1 cellular context compared by ENCODE assay signal in the genomic region with DNA sequence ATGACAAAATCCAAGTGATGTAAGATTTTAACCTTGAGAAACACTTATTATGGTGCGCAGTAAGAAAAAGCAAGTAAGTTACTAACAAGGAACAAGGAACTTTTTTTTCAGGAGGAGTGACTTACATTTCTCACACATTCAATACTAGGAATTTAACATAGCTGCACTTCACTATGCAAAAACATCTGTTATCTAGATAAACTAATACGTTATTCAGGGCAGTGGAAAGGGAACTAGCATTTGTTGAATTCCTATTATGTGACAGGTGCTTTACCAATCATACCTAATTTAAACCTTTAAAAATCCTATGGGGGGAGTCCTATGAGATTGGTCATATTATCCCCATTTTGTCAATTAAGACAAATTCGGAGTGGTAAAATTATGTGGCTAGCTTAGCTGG.
TF ChIP-seq lines count a peak whose summit lies in the region.

No MANE protein-coding gene starts in this region.

TF ChIP-seq in HepG2, 621 proteins besides CTCF, POLR2A, EP300 and RAD21 (continued from another document):
- TF ChIP-seq, protein P1, sequence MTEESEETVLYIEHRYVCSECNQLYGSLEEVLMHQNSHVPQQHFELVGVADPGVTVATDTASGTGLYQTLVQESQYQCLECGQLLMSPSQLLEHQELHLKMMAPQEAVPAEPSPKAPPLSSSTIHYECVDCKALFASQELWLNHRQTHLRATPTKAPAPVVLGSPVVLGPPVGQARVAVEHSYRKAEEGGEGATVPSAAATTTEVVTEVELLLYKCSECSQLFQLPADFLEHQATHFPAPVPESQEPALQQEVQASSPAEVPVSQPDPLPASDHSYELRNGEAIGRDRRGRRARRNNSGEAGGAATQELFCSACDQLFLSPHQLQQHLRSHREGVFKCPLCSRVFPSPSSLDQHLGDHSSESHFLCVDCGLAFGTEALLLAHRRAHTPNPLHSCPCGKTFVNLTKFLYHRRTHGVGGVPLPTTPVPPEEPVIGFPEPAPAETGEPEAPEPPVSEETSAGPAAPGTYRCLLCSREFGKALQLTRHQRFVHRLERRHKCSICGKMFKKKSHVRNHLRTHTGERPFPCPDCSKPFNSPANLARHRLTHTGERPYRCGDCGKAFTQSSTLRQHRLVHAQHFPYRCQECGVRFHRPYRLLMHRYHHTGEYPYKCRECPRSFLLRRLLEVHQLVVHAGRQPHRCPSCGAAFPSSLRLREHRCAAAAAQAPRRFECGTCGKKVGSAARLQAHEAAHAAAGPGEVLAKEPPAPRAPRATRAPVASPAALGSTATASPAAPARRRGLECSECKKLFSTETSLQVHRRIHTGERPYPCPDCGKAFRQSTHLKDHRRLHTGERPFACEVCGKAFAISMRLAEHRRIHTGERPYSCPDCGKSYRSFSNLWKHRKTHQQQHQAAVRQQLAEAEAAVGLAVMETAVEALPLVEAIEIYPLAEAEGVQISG (CRISPR knock-in tag; IDR thresholded peaks at IDR 0.05): no peak
- TF ChIP-seq ZNF333 (CRISPR knock-in tag; IDR thresholded peaks at IDR 0.05; ENCODE audit: borderline replicate concordance): no peak
- no peak for TF ChIP-seq TEAD3 (CRISPR knock-in tag; optimal IDR thresholded peaks at IDR 0.05; ENCODE audit: borderline replicate concordance)
- no peak for TF ChIP-seq NCOA5 (CRISPR knock-in tag; IDR thresholded peaks at IDR 0.05)
- TF ChIP-seq HOXD1 (CRISPR knock-in tag; IDR thresholded peaks at IDR 0.05): no peak
- TF ChIP-seq HHEX (CRISPR knock-in tag; IDR thresholded peaks at IDR 0.05): no peak
- TF ChIP-seq, protein P2, sequence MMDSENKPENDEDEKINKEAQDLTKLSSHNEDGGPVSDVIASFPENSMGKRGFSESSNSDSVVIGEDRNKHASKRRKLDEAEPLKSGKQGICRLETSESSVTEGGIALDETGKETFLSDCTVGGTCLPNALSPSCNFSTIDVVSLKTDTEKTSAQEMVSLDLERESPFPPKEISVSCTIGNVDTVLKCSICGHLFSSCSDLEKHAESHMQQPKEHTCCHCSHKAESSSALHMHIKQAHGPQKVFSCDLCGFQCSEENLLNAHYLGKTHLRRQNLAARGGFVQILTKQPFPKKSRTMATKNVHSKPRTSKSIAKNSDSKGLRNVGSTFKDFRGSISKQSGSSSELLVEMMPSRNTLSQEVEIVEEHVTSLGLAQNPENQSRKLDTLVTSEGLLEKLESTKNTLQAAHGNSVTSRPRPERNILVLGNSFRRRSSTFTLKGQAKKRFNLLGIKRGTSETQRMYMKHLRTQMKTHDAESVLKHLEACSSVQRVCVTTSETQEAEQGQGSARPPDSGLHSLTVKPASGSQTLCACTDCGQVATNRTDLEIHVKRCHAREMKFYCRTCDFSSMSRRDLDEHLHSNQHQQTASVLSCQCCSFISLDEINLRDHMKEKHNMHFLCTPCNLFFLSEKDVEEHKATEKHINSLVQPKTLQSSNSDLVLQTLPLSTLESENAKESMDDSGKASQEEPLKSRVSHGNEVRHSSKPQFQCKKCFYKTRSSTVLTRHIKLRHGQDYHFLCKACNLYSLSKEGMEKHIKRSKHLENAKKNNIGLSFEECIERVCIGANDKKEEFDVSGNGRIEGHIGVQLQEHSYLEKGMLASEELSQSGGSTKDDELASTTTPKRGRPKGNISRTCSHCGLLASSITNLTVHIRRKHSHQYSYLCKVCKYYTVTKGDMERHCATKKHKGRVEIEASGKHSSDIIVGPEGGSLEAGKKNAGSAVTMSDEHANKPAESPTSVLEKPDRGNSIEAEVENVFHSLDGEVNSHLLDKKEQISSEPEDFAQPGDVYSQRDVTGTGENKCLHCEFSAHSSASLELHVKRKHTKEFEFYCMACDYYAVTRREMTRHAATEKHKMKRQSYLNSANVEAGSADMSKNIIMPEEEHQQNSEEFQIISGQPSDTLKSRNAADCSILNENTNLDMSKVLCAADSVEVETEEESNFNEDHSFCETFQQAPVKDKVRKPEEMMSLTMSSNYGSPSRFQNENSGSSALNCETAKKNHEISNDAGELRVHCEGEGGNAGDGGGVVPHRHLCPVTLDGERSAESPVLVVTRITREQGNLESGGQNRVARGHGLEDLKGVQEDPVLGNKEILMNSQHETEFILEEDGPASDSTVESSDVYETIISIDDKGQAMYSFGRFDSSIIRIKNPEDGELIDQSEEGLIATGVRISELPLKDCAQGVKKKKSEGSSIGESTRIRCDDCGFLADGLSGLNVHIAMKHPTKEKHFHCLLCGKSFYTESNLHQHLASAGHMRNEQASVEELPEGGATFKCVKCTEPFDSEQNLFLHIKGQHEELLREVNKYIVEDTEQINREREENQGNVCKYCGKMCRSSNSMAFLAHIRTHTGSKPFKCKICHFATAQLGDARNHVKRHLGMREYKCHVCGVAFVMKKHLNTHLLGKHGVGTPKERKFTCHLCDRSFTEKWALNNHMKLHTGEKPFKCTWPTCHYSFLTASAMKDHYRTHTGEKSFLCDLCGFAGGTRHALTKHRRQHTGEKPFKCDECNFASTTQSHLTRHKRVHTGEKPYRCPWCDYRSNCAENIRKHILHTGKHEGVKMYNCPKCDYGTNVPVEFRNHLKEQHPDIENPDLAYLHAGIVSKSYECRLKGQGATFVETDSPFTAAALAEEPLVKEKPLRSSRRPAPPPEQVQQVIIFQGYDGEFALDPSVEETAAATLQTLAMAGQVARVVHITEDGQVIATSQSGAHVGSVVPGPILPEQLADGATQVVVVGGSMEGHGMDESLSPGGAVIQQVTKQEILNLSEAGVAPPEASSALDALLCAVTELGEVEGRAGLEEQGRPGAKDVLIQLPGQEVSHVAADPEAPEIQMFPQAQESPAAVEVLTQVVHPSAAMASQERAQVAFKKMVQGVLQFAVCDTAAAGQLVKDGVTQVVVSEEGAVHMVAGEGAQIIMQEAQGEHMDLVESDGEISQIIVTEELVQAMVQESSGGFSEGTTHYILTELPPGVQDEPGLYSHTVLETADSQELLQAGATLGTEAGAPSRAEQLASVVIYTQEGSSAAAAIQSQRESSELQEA (CRISPR knock-in tag; IDR thresholded peaks at IDR 0.05; ENCODE audit: not compliant biosample characterization): no peak
- TF ChIP-seq, protein P3, sequence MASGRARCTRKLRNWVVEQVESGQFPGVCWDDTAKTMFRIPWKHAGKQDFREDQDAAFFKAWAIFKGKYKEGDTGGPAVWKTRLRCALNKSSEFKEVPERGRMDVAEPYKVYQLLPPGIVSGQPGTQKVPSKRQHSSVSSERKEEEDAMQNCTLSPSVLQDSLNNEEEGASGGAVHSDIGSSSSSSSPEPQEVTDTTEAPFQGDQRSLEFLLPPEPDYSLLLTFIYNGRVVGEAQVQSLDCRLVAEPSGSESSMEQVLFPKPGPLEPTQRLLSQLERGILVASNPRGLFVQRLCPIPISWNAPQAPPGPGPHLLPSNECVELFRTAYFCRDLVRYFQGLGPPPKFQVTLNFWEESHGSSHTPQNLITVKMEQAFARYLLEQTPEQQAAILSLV (CRISPR knock-in tag; IDR thresholded peaks at IDR 0.05; ENCODE audit: borderline replicate concordance): no peak
- no peak for TF ChIP-seq ZNF672 (CRISPR knock-in tag; IDR thresholded peaks at IDR 0.05)
- no peak for TF ChIP-seq NR2F6 (IDR thresholded peaks at IDR 0.05)
- TF ChIP-seq NR2F6 (CRISPR knock-in tag; IDR thresholded peaks at IDR 0.05): no peak
- TF ChIP-seq ZC3H4 (CRISPR knock-in tag; IDR thresholded peaks at IDR 0.05; ENCODE audit: borderline replicate concordance): no peak
- TF ChIP-seq RARA (CRISPR knock-in tag; IDR thresholded peaks at IDR 0.05): no peak
- TF ChIP-seq NAIF1 (CRISPR knock-in tag; IDR thresholded peaks at IDR 0.05; ENCODE audit: borderline replicate concordance): no peak
